1 cellular context compared by ENCODE assay signal in genomic region chr13:99200433-99201167, GRCh38.
TF ChIP-seq lines count a peak whose summit lies in the region.

A gene with protein sequence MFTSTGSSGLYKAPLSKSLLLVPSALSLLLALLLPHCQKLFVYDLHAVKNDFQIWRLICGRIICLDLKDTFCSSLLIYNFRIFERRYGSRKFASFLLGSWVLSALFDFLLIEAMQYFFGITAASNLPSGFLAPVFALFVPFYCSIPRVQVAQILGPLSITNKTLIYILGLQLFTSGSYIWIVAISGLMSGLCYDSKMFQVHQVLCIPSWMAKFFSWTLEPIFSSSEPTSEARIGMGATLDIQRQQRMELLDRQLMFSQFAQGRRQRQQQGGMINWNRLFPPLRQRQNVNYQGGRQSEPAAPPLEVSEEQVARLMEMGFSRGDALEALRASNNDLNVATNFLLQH (plus strand): TSS chr13:99200854. CDS start chr13:99200909, 55 bp downstream.

TF ChIP-seq in HepG2, 621 proteins besides CTCF, POLR2A, EP300 and RAD21 (continued from another document and continues in another):
- TF ChIP-seq, protein P1, sequence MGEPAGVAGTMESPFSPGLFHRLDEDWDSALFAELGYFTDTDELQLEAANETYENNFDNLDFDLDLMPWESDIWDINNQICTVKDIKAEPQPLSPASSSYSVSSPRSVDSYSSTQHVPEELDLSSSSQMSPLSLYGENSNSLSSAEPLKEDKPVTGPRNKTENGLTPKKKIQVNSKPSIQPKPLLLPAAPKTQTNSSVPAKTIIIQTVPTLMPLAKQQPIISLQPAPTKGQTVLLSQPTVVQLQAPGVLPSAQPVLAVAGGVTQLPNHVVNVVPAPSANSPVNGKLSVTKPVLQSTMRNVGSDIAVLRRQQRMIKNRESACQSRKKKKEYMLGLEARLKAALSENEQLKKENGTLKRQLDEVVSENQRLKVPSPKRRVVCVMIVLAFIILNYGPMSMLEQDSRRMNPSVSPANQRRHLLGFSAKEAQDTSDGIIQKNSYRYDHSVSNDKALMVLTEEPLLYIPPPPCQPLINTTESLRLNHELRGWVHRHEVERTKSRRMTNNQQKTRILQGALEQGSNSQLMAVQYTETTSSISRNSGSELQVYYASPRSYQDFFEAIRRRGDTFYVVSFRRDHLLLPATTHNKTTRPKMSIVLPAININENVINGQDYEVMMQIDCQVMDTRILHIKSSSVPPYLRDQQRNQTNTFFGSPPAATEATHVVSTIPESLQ (CRISPR knock-in tag; conservative IDR thresholded peaks at IDR 0.05): no peak
- TF ChIP-seq ZNF703 (CRISPR knock-in tag; IDR thresholded peaks at IDR 0.05; ENCODE audit: borderline replicate concordance) (no peak), ZNF333 (CRISPR knock-in tag; IDR thresholded peaks at IDR 0.05; ENCODE audit: borderline replicate concordance) (peak; percentile 30), ZBTB40 (IDR thresholded peaks at IDR 0.05) (no peak), ZBTB40 (CRISPR knock-in tag; IDR thresholded peaks at IDR 0.05) (peak; percentile 35; the same call in 1 of the 2 replicates), ZNF678 (CRISPR knock-in tag; IDR thresholded peaks at IDR 0.05) (no peak), GFI1 (CRISPR knock-in tag; IDR thresholded peaks at IDR 0.05; ENCODE audit: borderline replicate concordance) (no peak; the same call in 1 of the 2 replicates), MAZ (IDR thresholded peaks at IDR 0.05; ENCODE audit: borderline replicate concordance, low read depth, low read length) (peak; percentile 82), MAZ (CRISPR knock-in tag; IDR thresholded peaks at IDR 0.05; ENCODE audit: low read depth) (peak; percentile 72; the same call in 1 of the 2 replicates), HNRNPLL (IDR thresholded peaks at IDR 0.05; ENCODE audit: low read depth, low read length, poor library complexity, severe bottlenecking) (peak; percentile 55), TOPORS (CRISPR knock-in tag; IDR thresholded peaks at IDR 0.05) (no peak), KMT2A (CRISPR knock-in tag; IDR thresholded peaks at IDR 0.05) (peak; percentile 17; the same call in 1 of the 2 replicates), ZNF816 (CRISPR knock-in tag; IDR thresholded peaks at IDR 0.05; ENCODE audit: borderline replicate concordance) (peak; percentile 68), SYNCRIP (IDR thresholded peaks at IDR 0.05; ENCODE audit: insufficient read depth, low read depth, low read length) (no peak), NBN (conservative IDR thresholded peaks at IDR 0.05) (no peak), ZKSCAN8 (CRISPR knock-in tag; IDR thresholded peaks at IDR 0.05; ENCODE audit: borderline replicate concordance) (no peak), TAF15 (IDR thresholded peaks at IDR 0.05; ENCODE audit: low read depth, low read length, poor library complexity, severe bottlenecking) (no peak), HOXA9 (CRISPR knock-in tag; IDR thresholded peaks at IDR 0.05; ENCODE audit: borderline replicate concordance) (no peak), RXRA (CRISPR knock-in tag; IDR thresholded peaks at IDR 0.05) (peak; percentile 26; the same call in 1 of the 2 replicates), POLR2AphosphoS5 (IDR thresholded peaks at IDR 0.05; ENCODE audit: low read depth, low read length) (peak; percentile 97), PLSCR1 (CRISPR knock-in tag; IDR thresholded peaks at IDR 0.05; ENCODE audit: borderline replicate concordance) (no peak), CSRNP1 (CRISPR knock-in tag; IDR thresholded peaks at IDR 0.05) (no peak; the same call in 1 of the 2 replicates), ZNF512 (CRISPR knock-in tag; IDR thresholded peaks at IDR 0.05) (no peak), SP5 (CRISPR knock-in tag; IDR thresholded peaks at IDR 0.05; ENCODE audit: borderline replicate concordance, low read depth) (no peak), ZBTB37 (CRISPR knock-in tag; IDR thresholded peaks at IDR 0.05) (no peak), FOXK2 (IDR thresholded peaks at IDR 0.05) (no peak), NR3C1 (CRISPR knock-in tag; IDR thresholded peaks at IDR 0.05) (no peak), ZNF282 (IDR thresholded peaks at IDR 0.05; ENCODE audit: partially characterized antibody) (no peak), NFE2L2 (IDR thresholded peaks at IDR 0.05; ENCODE audit: low read length) (no peak), ZNF772 (CRISPR knock-in tag; IDR thresholded peaks at IDR 0.05) (peak; percentile 86), MTA3 (CRISPR knock-in tag; IDR thresholded peaks at IDR 0.05) (no peak), ZNF12 (CRISPR knock-in tag; IDR thresholded peaks at IDR 0.05) (peak; percentile 22; the same call in 1 of the 2 replicates), ZNF674 (CRISPR knock-in tag; IDR thresholded peaks at IDR 0.05; ENCODE audit: low read depth) (no peak), THYN1 (CRISPR knock-in tag; IDR thresholded peaks at IDR 0.05; ENCODE audit: borderline replicate concordance, low read depth) (no peak), ZNF431 (CRISPR knock-in tag; IDR thresholded peaks at IDR 0.05; ENCODE audit: borderline replicate concordance, low read depth) (no peak), TBX2 (CRISPR knock-in tag; IDR thresholded peaks at IDR 0.05; ENCODE audit: borderline replicate concordance) (peak; percentile 67; the same call in 1 of the 2 replicates), ATF1 (CRISPR knock-in tag; IDR thresholded peaks at IDR 0.05) (no peak)
- TF ChIP-seq, protein P2, sequence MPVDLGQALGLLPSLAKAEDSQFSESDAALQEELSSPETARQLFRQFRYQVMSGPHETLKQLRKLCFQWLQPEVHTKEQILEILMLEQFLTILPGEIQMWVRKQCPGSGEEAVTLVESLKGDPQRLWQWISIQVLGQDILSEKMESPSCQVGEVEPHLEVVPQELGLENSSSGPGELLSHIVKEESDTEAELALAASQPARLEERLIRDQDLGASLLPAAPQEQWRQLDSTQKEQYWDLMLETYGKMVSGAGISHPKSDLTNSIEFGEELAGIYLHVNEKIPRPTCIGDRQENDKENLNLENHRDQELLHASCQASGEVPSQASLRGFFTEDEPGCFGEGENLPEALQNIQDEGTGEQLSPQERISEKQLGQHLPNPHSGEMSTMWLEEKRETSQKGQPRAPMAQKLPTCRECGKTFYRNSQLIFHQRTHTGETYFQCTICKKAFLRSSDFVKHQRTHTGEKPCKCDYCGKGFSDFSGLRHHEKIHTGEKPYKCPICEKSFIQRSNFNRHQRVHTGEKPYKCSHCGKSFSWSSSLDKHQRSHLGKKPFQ (CRISPR knock-in tag; IDR thresholded peaks at IDR 0.05; ENCODE audit: insufficient replicate concordance): peak; percentile 55
- TF ChIP-seq, protein P3, sequence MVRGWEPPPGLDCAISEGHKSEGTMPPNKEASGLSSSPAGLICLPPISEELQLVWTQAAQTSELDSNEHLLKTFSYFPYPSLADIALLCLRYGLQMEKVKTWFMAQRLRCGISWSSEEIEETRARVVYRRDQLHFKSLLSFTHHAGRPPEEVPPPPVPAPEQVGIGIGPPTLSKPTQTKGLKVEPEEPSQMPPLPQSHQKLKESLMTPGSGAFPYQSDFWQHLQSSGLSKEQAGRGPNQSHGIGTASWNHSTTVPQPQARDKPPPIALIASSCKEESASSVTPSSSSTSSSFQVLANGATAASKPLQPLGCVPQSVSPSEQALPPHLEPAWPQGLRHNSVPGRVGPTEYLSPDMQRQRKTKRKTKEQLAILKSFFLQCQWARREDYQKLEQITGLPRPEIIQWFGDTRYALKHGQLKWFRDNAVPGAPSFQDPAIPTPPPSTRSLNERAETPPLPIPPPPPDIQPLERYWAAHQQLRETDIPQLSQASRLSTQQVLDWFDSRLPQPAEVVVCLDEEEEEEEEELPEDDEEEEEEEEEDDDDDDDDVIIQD (CRISPR knock-in tag; IDR thresholded peaks at IDR 0.05; ENCODE audit: low read depth): no peak
- TF ChIP-seq, protein P4, sequence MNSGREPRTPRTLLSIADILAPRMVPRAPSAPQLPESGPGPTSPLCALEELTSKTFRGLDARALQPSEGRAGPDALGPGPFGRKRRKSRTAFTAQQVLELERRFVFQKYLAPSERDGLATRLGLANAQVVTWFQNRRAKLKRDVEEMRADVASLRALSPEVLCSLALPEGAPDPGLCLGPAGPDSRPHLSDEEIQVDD (CRISPR knock-in tag; IDR thresholded peaks at IDR 0.05; ENCODE audit: borderline replicate concordance): no peak
